ENCODE assay signal across 15 cellular contexts in the genomic region with DNA sequence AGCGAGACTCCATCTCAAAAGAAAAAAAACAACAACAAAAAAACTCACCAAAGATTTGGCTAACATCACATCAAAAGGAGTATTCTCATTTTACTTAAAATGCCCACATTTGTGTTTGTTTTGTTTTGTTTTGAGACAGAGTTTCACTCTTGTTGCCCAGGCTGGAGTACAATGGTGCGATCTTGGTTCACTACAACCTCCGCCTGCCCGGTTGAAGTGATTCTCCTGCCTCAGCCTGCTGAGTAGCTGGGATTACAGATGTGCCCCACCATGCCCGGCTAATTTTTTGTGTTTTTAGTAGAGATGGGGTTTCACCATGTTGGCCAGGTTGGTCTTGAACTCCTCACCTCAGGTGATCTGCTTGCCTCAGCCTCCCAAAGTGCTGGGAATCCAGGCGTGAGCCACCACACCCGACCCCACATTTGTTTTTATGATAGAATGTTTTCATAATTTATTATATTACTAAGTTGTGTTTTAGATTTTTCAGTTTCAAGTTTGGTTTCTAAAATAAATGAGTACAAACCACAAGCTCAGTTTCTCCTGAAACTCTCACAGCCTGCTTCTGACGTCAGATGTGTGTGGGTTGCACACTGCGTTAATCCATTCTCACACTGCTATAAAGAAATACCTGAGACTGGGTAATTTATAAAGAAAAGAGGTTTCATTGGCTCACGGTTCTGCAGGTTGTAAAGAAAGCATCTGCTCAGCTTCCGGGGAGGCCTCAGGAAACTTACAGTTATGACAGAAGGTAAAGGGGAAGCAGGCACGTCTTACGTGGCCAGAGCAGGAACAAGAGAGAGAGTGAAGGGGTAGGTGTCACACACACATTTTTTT. TPM values are rescaled to one million over a fixed set of nuclear protein-coding genes. Genes with fewer than 3 reads are reported as not detected.
DNase-seq lines count a peak whose midpoint lies in the region; ATAC-seq and TF ChIP-seq lines count a peak whose summit lies in the region.
"Not testable (repeated sequence)": the region's sequence is repeated elsewhere in the genome, so short reads cannot be mapped to it uniquely, and the experiment has no call there.
"Had no signal": no experiment of that assay in that cellular context is flagged by ENCODE, and none has a peak within 500 bp of the region (broad histone marks: within the 10 kb centered on the region; RNA-seq: fewer than 3 reads in every experiment).

No MANE protein-coding gene starts in this region.

- ATAC-seq in GM18907 (IDR thresholded peaks at IDR 0.05; ENCODE audit: unreplicated experiment) (peak; percentile 59), HG03520 (IDR thresholded peaks at IDR 0.05; ENCODE audit: unreplicated experiment) (peak; percentile 58), activated B cell treated with CpG ODN at 0.5 μM for 24 hours (ENCODE audit: low read depth) (peak; percentile 59), memory B cell (ENCODE audit: low read depth) (peak; percentile 35)
- ATAC-seq in GM23338, result not testable (repeated sequence)
- peak; percentile 88 to 91 for ATAC-seq in activated T-cell treated with anti-CD3 and anti-CD28 coated beads, Interleukin-2, amount 50 U/mL, for 4 hours

- not testable (repeated sequence) for H3K4me2 ChIP-seq in GM23338

- not testable (repeated sequence) for H3K4me1 ChIP-seq in GM23338 (ENCODE audit: insufficient read depth)

- DNase-seq in CD1c-positive myeloid dendritic cell (ENCODE audit: extremely low spot score), result peak; percentile 19
- not testable (repeated sequence) for DNase-seq in GM23338 (ENCODE audit: low spot score); activated B cell treated with CpG ODN at 0.5 μM for 24 hours; memory B cell (ENCODE audit: low spot score in 2 of 2)
- peak; percentile 50 for DNase-seq in activated T-cell treated with anti-CD3 and anti-CD28 coated beads, Interleukin-2, amount 50 U/mL, for 4 hours
- peak; percentile 70 to 83 (median 79) for DNase-seq in stimulated activated CD4-positive, alpha-beta T cell treated with anti-CD3 and anti-CD28 coated beads, TNF-alpha, amount 100 ng/mL, for 48 hours (ENCODE audit: low read depth in 3 of 3)

- not testable (repeated sequence) for H3K4me3 ChIP-seq in GM23338

- peaks cover 28% of the 10 kb centered on the region for H3K79me2 ChIP-seq in GM23338 (replicated peaks; ENCODE audit: insufficient read depth)

- POLR2A ChIA-PET in activated B cell treated with CpG ODN at 0.5 μM for 24 hours (lab: Charles Lee), result interaction anchor here (0.6 to 2.7 kb wide), 13 partner anchors 11 to 918 kb away, joined by 3 to 10 read pairs (median 4); a partner anchor contains a TSS

- H3K27ac ChIP-seq in GM23338 (ENCODE audit: low read depth), result 0 out of 2 replicates have a peak overlapping the region, but pooled peaks have one; percentile 45

- peaks cover 46% of the 10 kb centered on the region for H4K20me1 ChIP-seq in GM23338 (replicated peaks; ENCODE audit: insufficient read depth)

- CTCF ChIA-PET in activated B cell treated with CpG ODN at 0.5 μM for 24 hours (lab: Charles Lee), result interaction anchor here (0.7 to 1.3 kb wide), 2 partner anchors 31 to 333 kb away, joined by 4 to 5 read pairs; a partner anchor contains a TSS

- H3K9me2 ChIP-seq in GM23338 (ENCODE audit: insufficient read depth), result not testable (repeated sequence)

- not testable (repeated sequence) for H3K27ac Mint-ChIP-seq in GM23338, memory B cell
- peak overlapping the region; percentile 74 for H3K27ac Mint-ChIP-seq in activated B cell treated with CpG ODN at 0.5 μM for 24 hours

- H3K36me3 ChIP-seq in GM23338 (ENCODE audit: insufficient read depth), result peaks cover 40% of the 10 kb centered on the region

- not testable (repeated sequence) for H3K4me3 Mint-ChIP-seq in GM23338; activated T-cell treated with anti-CD3 and anti-CD28 coated beads, Interleukin-2, amount 50 U/mL, for 4 hours
- peak overlapping the region; percentile 55 for H3K4me3 Mint-ChIP-seq in activated B cell treated with CpG ODN at 0.5 μM for 24 hours
- peak overlapping the region; percentile 75 for H3K4me3 Mint-ChIP-seq in memory B cell

- H3K4me1 Mint-ChIP-seq in GM23338, result peaks cover 14% of the 10 kb centered on the region
- H3K4me1 Mint-ChIP-seq in activated B cell treated with CpG ODN at 0.5 μM for 24 hours, result peaks cover 39% of the 10 kb centered on the region
- H3K4me1 Mint-ChIP-seq in activated T-cell treated with anti-CD3 and anti-CD28 coated beads, Interleukin-2, amount 50 U/mL, for 4 hours (ENCODE audit: low read depth), result peaks cover 41% of the 10 kb centered on the region
- peaks cover 31% of the 10 kb centered on the region for H3K4me1 Mint-ChIP-seq in memory B cell

- H3K27me3 Mint-ChIP-seq in GM23338 (ENCODE audit: insufficient read depth, low read depth, poor library complexity), result peaks cover 12% of the 10 kb centered on the region
- not testable (repeated sequence) for H3K27me3 Mint-ChIP-seq in activated B cell treated with CpG ODN at 0.5 μM for 24 hours; activated T-cell treated with anti-CD3 and anti-CD28 coated beads, Interleukin-2, amount 50 U/mL, for 4 hours (ENCODE audit: low read depth); memory B cell

- peaks cover 60% of the 10 kb centered on the region for H3F3A ChIP-seq in GM23338 (replicated peaks; ENCODE audit: low read depth)

- intact Hi-C loops in activated B cell treated with CpG ODN at 0.5 μM for 24 hours (cut with micrococcal nuclease), result loop anchor here (5.0 kb wide), 1 partner anchor 60 kb away; a partner anchor contains a TSS

- H3K27me3 ChIP-seq in GM23338 (ENCODE audit: insufficient read depth), result not testable (repeated sequence)

- H3K9me3 Mint-ChIP-seq in GM23338; activated B cell treated with CpG ODN at 0.5 μM for 24 hours; activated T-cell treated with anti-CD3 and anti-CD28 coated beads, Interleukin-2, amount 50 U/mL, for 4 hours; memory B cell: not testable (repeated sequence)

- TF ChIP-seq CTCF in GM23338 (conservative IDR thresholded peaks at IDR 0.05; ENCODE audit: low read depth in 2 of 2); activated B cell treated with CpG ODN at 0.5 μM for 24 hours (IDR thresholded peaks at IDR 0.05): not testable (repeated sequence)

- H3K36me3 Mint-ChIP-seq in GM23338 (ENCODE audit: low read depth) (peaks cover 93% of the 10 kb centered on the region), memory B cell (peaks cover 12% of the 10 kb centered on the region)
- not testable (repeated sequence) for H3K36me3 Mint-ChIP-seq in activated B cell treated with CpG ODN at 0.5 μM for 24 hours (ENCODE audit: low read depth); activated T-cell treated with anti-CD3 and anti-CD28 coated beads, Interleukin-2, amount 50 U/mL, for 4 hours (ENCODE audit: insufficient read depth)

- not testable (repeated sequence) for H2AFZ ChIP-seq in GM23338

RNA-seq across cellular contexts. Expression of a gene that starts 13.8 kb away (rescaled TPM):
- total RNA-seq in GM23338 (2014; rRNA removed; shearing (Covaris generic)), result not detected in 2 replicates
- polyA plus RNA-seq in GM23338 (2016; fragmentation: Nextera tagmentation; extraction: Ambion mirVana), result 2.0 and 3.2 TPM in 2 replicates
- 20.4 and 22.5 TPM in 2 replicates for total RNA-seq in activated B cell treated with CpG ODN at 0.5 μM for 24 hours
- 1 to 10 TPM; 6.8 to 8.8 (median 7.2) TPM for total RNA-seq in activated T-cell treated with anti-CD3 and anti-CD28 coated beads, Interleukin-2, amount 50 U/mL, for 4 hours
- total RNA-seq: Calu3, SK-MEL-5 had no signal

RNA-seq across cellular contexts. Expression of a gene that starts 46.1 kb away (rescaled TPM):
- total RNA-seq in GM23338 (2014; rRNA removed; shearing (Covaris generic)), result not detected in 2 replicates
- not detected in 2 replicates for polyA plus RNA-seq in GM23338 (2016; fragmentation: Nextera tagmentation; extraction: Ambion mirVana)
- total RNA-seq in activated B cell treated with CpG ODN at 0.5 μM for 24 hours, result not detected in 2 replicates
- under 1 TPM in 1 of 3 donors, not detected in 2; 0.05 TPM for total RNA-seq in activated T-cell treated with anti-CD3 and anti-CD28 coated beads, Interleukin-2, amount 50 U/mL, for 4 hours
- total RNA-seq: Calu3, heart left ventricle, HT1080, mucosa of gallbladder, psoas muscle, SK-MEL-5, ureter had no signal

RNA-seq across cellular contexts. Expression of a gene that starts 53.0 kb away (rescaled TPM):
- total RNA-seq in GM23338 (2014; rRNA removed; shearing (Covaris generic)), result 102 and 128 TPM in 2 replicates
- 65.4 and 79.1 TPM in 2 replicates for polyA plus RNA-seq in GM23338 (2016; fragmentation: Nextera tagmentation; extraction: Ambion mirVana)
- 0.64 and 0.84 TPM in 2 replicates for total RNA-seq in activated B cell treated with CpG ODN at 0.5 μM for 24 hours
- total RNA-seq in activated T-cell treated with anti-CD3 and anti-CD28 coated beads, Interleukin-2, amount 50 U/mL, for 4 hours, result 1 to 10 TPM; 1.9 to 3.0 (median 2.1) TPM

RNA-seq across cellular contexts. Expression of a gene that starts 58.6 kb away (rescaled TPM):
- 179 and 192 TPM in 2 replicates for total RNA-seq in GM23338 (2014; rRNA removed; shearing (Covaris generic))
- polyA plus RNA-seq in GM23338 (2016; fragmentation: Nextera tagmentation; extraction: Ambion mirVana), result 110 and 120 TPM in 2 replicates
- total RNA-seq in activated B cell treated with CpG ODN at 0.5 μM for 24 hours, result 33.1 and 40.1 TPM in 2 replicates
- total RNA-seq in activated T-cell treated with anti-CD3 and anti-CD28 coated beads, Interleukin-2, amount 50 U/mL, for 4 hours, result 10 to 100 TPM; 73.5 to 82.2 (median 79.7) TPM

Comparison
In these comparisons a context has a peak if more than half of its experiments do, and no peak if none do; other contexts are left out.
1. RNA of a gene that starts 53.0 kb away (total RNA-seq): 102 to 128 TPM in GM23338; 1.9 to 3.0 TPM in activated T-cell treated with anti-CD3 and anti-CD28 coated beads, Interleukin-2, amount 50 U/mL, for 4 hours and 0.64 to 0.84 TPM in activated B cell treated with CpG ODN at 0.5 μM for 24 hours; every median in the first group is over 10 times any median in the second.